ENCODE assay signal across 10 cellular contexts in the genomic region with DNA sequence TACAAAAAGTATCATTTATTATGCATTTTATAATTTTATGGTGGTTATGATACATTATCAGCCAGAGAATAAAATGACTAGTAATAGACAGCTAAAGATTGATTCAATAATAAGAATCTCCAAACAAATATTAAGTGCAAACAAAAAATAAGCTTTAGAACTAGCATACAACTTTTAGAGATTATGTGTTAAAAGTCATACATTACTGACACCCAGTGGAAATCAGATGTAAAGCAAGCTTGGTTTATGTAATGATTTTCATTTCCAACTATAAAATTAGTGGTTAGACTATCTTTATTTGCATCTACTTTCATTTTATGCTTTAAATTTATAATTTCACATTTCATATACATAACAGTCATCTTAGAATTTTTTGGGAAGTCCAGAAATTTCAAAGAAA. TPM values are rescaled to one million over a fixed set of nuclear protein-coding genes. Genes with fewer than 3 reads are reported as not detected.
A peak's percentile ranks its signal among the peaks of the same experiment; 100 is the strongest.
DNase-seq lines count a peak whose midpoint lies in the region; ATAC-seq and TF ChIP-seq lines count a peak whose summit lies in the region.
"Had no signal": no experiment of that assay in that cellular context is flagged by ENCODE, and none has a peak within 500 bp of the region (broad histone marks: within the 10 kb centered on the region; RNA-seq: fewer than 3 reads in every experiment).

No MANE protein-coding gene starts in this region.

- ATAC-seq in GM19452 (IDR thresholded peaks at IDR 0.05; ENCODE audit: unreplicated experiment): no peak

- H3K4me3 Mint-ChIP-seq in chondrocyte (ENCODE audit: unreplicated experiment) (no peak overlapping the region), nephron progenitor cell (no peak overlapping the region)
- H3K4me3 Mint-ChIP-seq in activated T-cell treated with anti-CD3 and anti-CD28 coated beads, Interleukin-2, amount 50 U/mL, for 24 hours: no peak overlapping the region

- H3K9me3 Mint-ChIP-seq in chondrocyte (ENCODE audit: low read depth): no peaks in the 10 kb centered on the region
- no peaks in the 10 kb centered on the region for H3K9me3 Mint-ChIP-seq in nephron progenitor cell
- no peaks in the 10 kb centered on the region for H3K9me3 Mint-ChIP-seq in activated T-cell treated with anti-CD3 and anti-CD28 coated beads, Interleukin-2, amount 50 U/mL, for 24 hours

- TF ChIP-seq CTCF in LNCAP (IDR thresholded peaks at IDR 0.05) (peak; percentile 50), chondrocyte (IDR thresholded peaks at IDR 0.05) (peak; percentile 87), nephron progenitor cell (IDR thresholded peaks at IDR 0.05) (peak; percentile 56)

- DNase-seq in ELR (ENCODE audit: low read depth): peak; percentile 32
- DNase-seq in chondrocyte (ENCODE audit: low spot score): no peak
- DNase-seq in nephron progenitor cell: no peak
- no peak for DNase-seq in activated T-cell treated with anti-CD3 and anti-CD28 coated beads, Interleukin-2, amount 50 U/mL, for 24 hours
- no peak for DNase-seq in activated CD4-positive, CD25-positive, alpha-beta regulatory T cell (lab: John Stamatoyannopoulos, UW)
- DNase-seq in HK-2 (ENCODE audit: unreplicated experiment): no peak
- DNase-seq: activated naive CD4-positive, alpha-beta T cell treated with Interleukin-2 at 50 U/mL for 16 hours; stimulated activated CD4-positive, alpha-beta T cell treated with anti-CD3 and anti-CD28 coated beads, Interleukin-2, amount 100 ng/mL, for 48 hours had no signal

- H3K4me1 Mint-ChIP-seq in chondrocyte (ENCODE audit: low read depth) (no peaks in the 10 kb centered on the region), nephron progenitor cell (no peaks in the 10 kb centered on the region)
- H3K4me1 Mint-ChIP-seq in activated T-cell treated with anti-CD3 and anti-CD28 coated beads, Interleukin-2, amount 50 U/mL, for 24 hours (ENCODE audit: low read depth): no peaks in the 10 kb centered on the region

- peaks cover 22% of the 10 kb centered on the region for H3K27me3 Mint-ChIP-seq in chondrocyte (ENCODE audit: low read depth)
- H3K27me3 Mint-ChIP-seq in nephron progenitor cell (ENCODE audit: low read depth, poor library complexity): no peaks in the 10 kb centered on the region
- H3K27me3 Mint-ChIP-seq in activated T-cell treated with anti-CD3 and anti-CD28 coated beads, Interleukin-2, amount 50 U/mL, for 24 hours: peaks cover 9% of the 10 kb centered on the region

- H3K36me3 Mint-ChIP-seq in chondrocyte (ENCODE audit: low read depth) (no peaks in the 10 kb centered on the region), nephron progenitor cell (ENCODE audit: low read depth) (no peaks in the 10 kb centered on the region)
- H3K36me3 Mint-ChIP-seq in activated T-cell treated with anti-CD3 and anti-CD28 coated beads, Interleukin-2, amount 50 U/mL, for 24 hours (ENCODE audit: low read depth): no peaks in the 10 kb centered on the region

- no peak overlapping the region for H3K27ac Mint-ChIP-seq in chondrocyte (ENCODE audit: unreplicated experiment)
- no peak overlapping the region for H3K27ac Mint-ChIP-seq in nephron progenitor cell
- no peak overlapping the region for H3K27ac Mint-ChIP-seq in activated T-cell treated with anti-CD3 and anti-CD28 coated beads, Interleukin-2, amount 50 U/mL, for 24 hours

RNA-seq across cellular contexts. Expression of a gene that starts 57.7 kb away (rescaled TPM):
- total RNA-seq in chondrocyte: not detected in 3 replicates
